ENCODE assay signal across 8 cellular contexts in the genomic region with DNA sequence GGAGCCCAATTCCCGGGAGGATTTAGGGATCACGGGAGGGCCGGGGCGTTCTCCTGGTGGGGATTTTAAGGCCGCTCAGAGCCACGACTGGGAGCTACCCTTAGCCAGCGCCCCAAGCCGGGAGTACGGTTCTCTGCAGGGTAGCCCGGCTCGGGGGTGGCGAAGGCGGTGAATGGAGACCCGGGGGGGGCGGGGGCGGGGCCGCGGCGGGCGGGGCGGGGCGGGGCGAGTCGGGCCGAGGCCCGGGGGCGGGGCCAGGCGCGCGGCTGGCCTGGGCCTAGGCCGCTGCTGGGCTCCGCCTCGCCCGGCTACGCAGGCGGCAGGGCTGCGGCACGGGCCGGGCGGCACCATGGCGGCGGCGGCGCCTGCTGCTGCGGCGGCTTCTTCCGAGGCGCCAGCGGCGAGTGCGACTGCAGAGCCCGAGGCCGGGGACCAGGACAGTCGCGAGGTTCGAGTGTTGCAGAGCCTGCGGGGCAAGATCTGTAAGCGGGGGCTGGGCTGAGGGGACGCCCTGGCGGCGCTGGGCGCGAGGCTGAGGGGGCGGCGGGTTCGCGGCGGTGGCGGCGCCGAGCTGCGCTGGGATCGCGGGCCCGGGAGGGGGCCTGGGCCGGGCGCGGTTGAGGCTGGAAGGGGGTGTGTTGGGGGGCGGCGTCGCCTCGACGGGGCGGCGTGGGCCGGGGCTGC. TPM values are rescaled to one million over a fixed set of nuclear protein-coding genes. Genes with fewer than 3 reads are reported as not detected.
DNase-seq lines count a peak whose midpoint lies in the region; ATAC-seq lines count a peak whose summit lies in the region.

Gene RASA2 (plus strand): TSS at position 293 of the 684 bp plus-strand sequence. CDS start 57 bp downstream, at position 350.

- DNase-seq in DMS 273 (lab: John Stamatoyannopoulos, UW; ENCODE audit: unreplicated experiment) (peak; percentile 94), HuH-7.5 (ENCODE audit: low spot score) (peak; percentile 58), OCI-M1 (lab: John Stamatoyannopoulos, UW) (peak; percentile 82)
- DNase-seq in activated T-cell treated with anti-CD3 and anti-CD28 coated beads, Interleukin-2, amount 50 U/mL, for 24 hours = peak; percentile 87
- DNase-seq in stimulated activated CD8-positive, alpha-beta memory T cell treated with anti-CD3 and anti-CD28 coated beads, Interleukin-7, amount 100 ng/mL, for 1 hour (ENCODE audit: low read depth in 2 of 2) = peak; percentile 30 to 46

- no peaks in the 10 kb centered on the region for H3K27me3 Mint-ChIP-seq in activated T-cell treated with anti-CD3 and anti-CD28 coated beads, Interleukin-2, amount 50 U/mL, for 24 hours

- H3K9ac ChIP-seq in mucosa of rectum (ENCODE audit: low read depth in 1 of 2, low read length in 2 of 2) = peak within 1 kb of the TSS; percentile 84 to 95

- peak; percentile 49 for ATAC-seq in GM21447 (IDR thresholded peaks at IDR 0.05; ENCODE audit: unreplicated experiment)

- H3K9me3 ChIP-seq in esophagus (ENCODE audit: control insufficient read depth in 2 of 2, insufficient read depth in 1 of 2, low read depth in 1 of 2, low read length in 1 of 2) = no peaks in the 10 kb centered on the region
- no peaks in the 10 kb centered on the region for H3K9me3 ChIP-seq in mucosa of rectum (ENCODE audit: control insufficient read depth in 2 of 2, low read length in 2 of 2)

- H3K36me3 ChIP-seq in esophagus (ENCODE audit: control insufficient read depth in 2 of 2, insufficient read depth in 2 of 2, low read length in 1 of 2) (no peaks in the 10 kb centered on the region), mucosa of rectum (ENCODE audit: control insufficient read depth in 2 of 2, insufficient read depth in 2 of 2, low read length in 2 of 2) (no peaks in the 10 kb centered on the region)

- H3K4me1 Mint-ChIP-seq in activated T-cell treated with anti-CD3 and anti-CD28 coated beads, Interleukin-2, amount 50 U/mL, for 24 hours (ENCODE audit: low read depth) = peaks cover 65% of the 10 kb centered on the region

- no peaks in the 10 kb centered on the region for H3K4me1 ChIP-seq in esophagus (ENCODE audit: control insufficient read depth in 2 of 2, insufficient read depth in 2 of 2, low read length in 1 of 2)
- peaks cover 14 to 25% of the 10 kb centered on the region in 2 donors for H3K4me1 ChIP-seq in mucosa of rectum (ENCODE audit: control insufficient read depth in 2 of 2, insufficient read depth in 2 of 2, low read length in 2 of 2)

- peaks cover 5% of the 10 kb centered on the region for H3K9me3 Mint-ChIP-seq in activated T-cell treated with anti-CD3 and anti-CD28 coated beads, Interleukin-2, amount 50 U/mL, for 24 hours

- no peaks in the 10 kb centered on the region for H3K27me3 ChIP-seq in esophagus (ENCODE audit: control insufficient read depth in 1 of 2, insufficient read depth in 2 of 2, low read length in 2 of 2)
- H3K27me3 ChIP-seq in mucosa of rectum (ENCODE audit: control insufficient read depth in 2 of 2, insufficient read depth in 2 of 2, low read length in 2 of 2) = no peaks in the 10 kb centered on the region

- peak within 1 kb of the TSS; percentile 96 for H3K27ac Mint-ChIP-seq in activated T-cell treated with anti-CD3 and anti-CD28 coated beads, Interleukin-2, amount 50 U/mL, for 24 hours

- H3K4me3 ChIP-seq in esophagus (ENCODE audit: low read depth in 1 of 2, low read length in 2 of 2) = peak within 1 kb of the TSS; percentile 87 to 94
- H3K4me3 ChIP-seq in mucosa of rectum (ENCODE audit: low read length in 2 of 2) = peak within 1 kb of the TSS; percentile 83 to 89

- H3K4me3 Mint-ChIP-seq in activated T-cell treated with anti-CD3 and anti-CD28 coated beads, Interleukin-2, amount 50 U/mL, for 24 hours = peak within 1 kb of the TSS; percentile 85

- 1% methylated on average over 56 to 86 of the region's 86 CpGs for WGBS in esophagus, 2 donors

- H3K27ac ChIP-seq in esophagus (ENCODE audit: low read depth in 2 of 2, low read length in 1 of 2) (peak within 1 kb of the TSS; percentile 98 to 99), mucosa of rectum (ENCODE audit: low read depth in 2 of 2, low read length in 2 of 2) (peak within 1 kb of the TSS; percentile 98 to 99)

- H3K36me3 Mint-ChIP-seq in activated T-cell treated with anti-CD3 and anti-CD28 coated beads, Interleukin-2, amount 50 U/mL, for 24 hours (ENCODE audit: low read depth) = peaks cover 35% of the 10 kb centered on the region

RNA-seq across cellular contexts. Expression of gene RASA2, which starts in this region (rescaled TPM):
- polyA plus RNA-seq in esophagus = 1 to 10 TPM; 4.0 to 6.9 TPM

Comparison
In these comparisons a context has a peak if more than half of its experiments do, and no peak if none do; other contexts are left out.
1. Peak in every context shown above with its lines: DNase-seq, ATAC-seq, H3K4me3 ChIP-seq and H3K27ac ChIP-seq.
2. DNase-seq: peak in every context shown above with its lines; median percentile 94 in DMS 273; 87 in activated T-cell treated with anti-CD3 and anti-CD28 coated beads, Interleukin-2, amount 50 U/mL, for 24 hours; 82 in OCI-M1; 58 in HuH-7.5; 38 in stimulated activated CD8-positive, alpha-beta memory T cell treated with anti-CD3 and anti-CD28 coated beads, Interleukin-7, amount 100 ng/mL, for 1 hour.